8 cellular contexts compared by ENCODE assay signal in the genomic region with DNA sequence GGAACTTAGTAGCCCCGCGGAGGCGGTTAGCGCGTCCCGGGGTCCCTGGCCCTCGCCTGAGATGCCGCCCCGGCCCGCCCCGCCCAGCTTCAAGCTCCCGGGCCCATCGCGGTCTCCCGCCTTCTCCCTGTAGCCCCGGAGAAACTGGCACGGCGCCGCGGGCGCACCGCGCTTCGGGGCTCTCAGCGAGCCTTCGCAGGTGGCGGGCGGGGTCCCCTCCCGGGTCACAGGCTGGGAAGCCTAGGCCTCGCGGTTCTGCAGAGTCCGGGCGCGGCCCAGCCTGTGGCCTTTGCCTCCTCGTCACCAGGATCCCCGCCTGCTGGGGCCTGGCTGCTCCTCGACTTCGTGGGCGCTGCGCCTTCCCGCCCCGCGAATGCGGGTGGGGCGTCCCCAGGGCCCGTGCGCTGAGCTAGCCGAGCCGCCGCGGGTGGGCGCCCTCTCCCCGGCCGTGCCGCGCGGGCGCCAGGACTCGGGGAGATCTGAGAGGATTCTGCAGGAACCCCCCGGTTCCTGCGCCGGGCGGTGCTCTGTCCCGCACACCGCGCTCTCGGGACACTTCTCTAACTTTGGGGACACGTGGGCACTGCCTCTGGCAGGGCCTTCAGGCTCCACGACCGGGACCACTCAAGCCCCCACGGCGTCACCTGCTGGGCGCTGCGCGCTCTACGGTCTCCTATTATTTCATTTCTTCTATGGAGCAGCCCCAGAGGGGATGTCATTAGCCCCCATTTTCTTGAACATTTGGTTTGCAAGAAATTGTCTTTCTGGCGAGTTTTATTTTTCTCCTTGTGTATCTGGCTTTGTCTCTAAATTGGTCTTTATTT. TPM values are rescaled to one million over a fixed set of nuclear protein-coding genes. Genes with fewer than 3 reads are reported as not detected.
DNase-seq lines count a peak whose midpoint lies in the region; ATAC-seq and TF ChIP-seq lines count a peak whose summit lies in the region.

No MANE protein-coding gene starts in this region.

- peaks cover 18% of the 10 kb centered on the region for H3K27me3 Mint-ChIP-seq in activated CD8-positive, alpha-beta memory T cell treated with anti-CD3 and anti-CD28 coated beads, Interleukin-2, amount 10 ng/mL, durations not matched to agents 7 days and 5 days
- peaks cover 19 to 22% of the 10 kb centered on the region in 2 donors for H3K27me3 Mint-ChIP-seq in natural killer cell (ENCODE audit: low read depth in 2 of 2)

- H3K4me1 ChIP-seq in subcutaneous abdominal adipose tissue (ENCODE audit: control insufficient read depth in 5 of 5, insufficient read depth in 5 of 5, low read length in 5 of 5): peaks cover 0 to 53% (median 30%) of the 10 kb centered on the region in 5 donors

- intact Hi-C loops in natural killer cell (cut with micrococcal nuclease): no loop called here

- H3K27ac Mint-ChIP-seq in activated CD8-positive, alpha-beta memory T cell treated with anti-CD3 and anti-CD28 coated beads, Interleukin-2, amount 10 ng/mL, durations not matched to agents 7 days and 5 days: peak overlapping the region; percentile 83
- H3K27ac Mint-ChIP-seq in natural killer cell: peak overlapping the region; percentile 54 to 55

- H3K9me3 ChIP-seq in subcutaneous abdominal adipose tissue (ENCODE audit: control insufficient read depth in 5 of 5, low read length in 5 of 5): no peaks in the 10 kb centered on the region

- H3K36me3 ChIP-seq in subcutaneous abdominal adipose tissue (ENCODE audit: control insufficient read depth in 5 of 5, insufficient read depth in 5 of 5, low read length in 5 of 5): no peaks in the 10 kb centered on the region

- CTCF ChIA-PET in activated CD8-positive, alpha-beta memory T cell treated with anti-CD3 and anti-CD28 coated beads, Interleukin-2, amount 10 ng/mL, durations not matched to agents 7 days and 5 days (lab: Charles Lee): interaction anchor here (1.1 to 9.1 kb wide), 35 partner anchors 9 to 439 kb away, joined by 3 to 79 read pairs (median 5); a partner anchor contains a TSS

- TF ChIP-seq CTCF in natural killer cell (IDR thresholded peaks at IDR 0.05): peak; percentile 57

- H3K36me3 Mint-ChIP-seq in activated CD8-positive, alpha-beta memory T cell treated with anti-CD3 and anti-CD28 coated beads, Interleukin-2, amount 10 ng/mL, durations not matched to agents 7 days and 5 days: peaks cover 4% of the 10 kb centered on the region
- H3K36me3 Mint-ChIP-seq in natural killer cell: no peaks in the 10 kb centered on the region

- peak; percentile 37 for ATAC-seq in HG02943 (IDR thresholded peaks at IDR 0.05; ENCODE audit: low read depth, unreplicated experiment)
- ATAC-seq in activated CD8-positive, alpha-beta memory T cell treated with anti-CD3 and anti-CD28 coated beads, Interleukin-2, amount 10 ng/mL, durations not matched to agents 7 days and 5 days: peak; percentile 28
- ATAC-seq in esophagus mucosa: peak; percentile 70
- ATAC-seq in natural killer cell: peak; percentile 61 to 75 (median 75)

- peaks cover 0 to 20% (median 8%) of the 10 kb centered on the region in 5 donors for H3K27me3 ChIP-seq in subcutaneous abdominal adipose tissue (ENCODE audit: control insufficient read depth in 5 of 5, insufficient read depth in 4 of 5, low read length in 5 of 5)

- H3K4me3 ChIP-seq in subcutaneous abdominal adipose tissue (ENCODE audit: low read depth in 1 of 5, low read length in 5 of 5): peak overlapping the region in 4 of 5 donors; percentile 62 to 75 (median 70)

- peak overlapping the region; percentile 30 for H3K27ac ChIP-seq in subcutaneous abdominal adipose tissue (ENCODE audit: low read depth, low read length)

- peaks cover 45% of the 10 kb centered on the region for H3K4me1 Mint-ChIP-seq in activated CD8-positive, alpha-beta memory T cell treated with anti-CD3 and anti-CD28 coated beads, Interleukin-2, amount 10 ng/mL, durations not matched to agents 7 days and 5 days
- peaks cover 21 to 32% of the 10 kb centered on the region in 2 donors for H3K4me1 Mint-ChIP-seq in natural killer cell

- no peaks in the 10 kb centered on the region for H3K9me3 Mint-ChIP-seq in activated CD8-positive, alpha-beta memory T cell treated with anti-CD3 and anti-CD28 coated beads, Interleukin-2, amount 10 ng/mL, durations not matched to agents 7 days and 5 days (ENCODE audit: low read depth)
- H3K9me3 Mint-ChIP-seq in natural killer cell: no peaks in the 10 kb centered on the region

- peak overlapping the region in 2 of 5 donors; percentile 24 to 41 for H3K9ac ChIP-seq in subcutaneous abdominal adipose tissue (ENCODE audit: low read length in 5 of 5)

- H3K4me3 Mint-ChIP-seq in activated CD8-positive, alpha-beta memory T cell treated with anti-CD3 and anti-CD28 coated beads, Interleukin-2, amount 10 ng/mL, durations not matched to agents 7 days and 5 days: peak overlapping the region; percentile 75
- peak overlapping the region; percentile 91 for H3K4me3 Mint-ChIP-seq in natural killer cell

- peak; percentile 22 for DNase-seq in SKM-1 treated with dmso at 0.1 percent for 144 hours (lab: John Stamatoyannopoulos, UW; ENCODE audit: unreplicated experiment)
- DNase-seq in SKM-1 (lab: John Stamatoyannopoulos, UW; ENCODE audit: unreplicated experiment): no peak
- DNase-seq in NCI-H460 (ENCODE audit: extremely low read depth, low read depth): peak; percentile 44
- peak; percentile 83 for DNase-seq in activated CD8-positive, alpha-beta memory T cell treated with anti-CD3 and anti-CD28 coated beads, Interleukin-2, amount 10 ng/mL, durations not matched to agents 7 days and 5 days
- DNase-seq in natural killer cell: peak; percentile 44

RNA-seq across cellular contexts. Expression of a gene that starts 0.7 kb away (rescaled TPM):
- 39.1 and 43.6 TPM in 2 replicates for total RNA-seq in NCI-H460 (2014; rRNA removed; shearing (Covaris generic))
- 51.1 and 57.5 TPM in 2 replicates for polyA plus RNA-seq in NCI-H460 (2014; cell fraction: nucleus; rRNA removed)
- 100 to 1,000 TPM; 103 to 113 TPM for total RNA-seq in activated CD8-positive, alpha-beta memory T cell treated with anti-CD3 and anti-CD28 coated beads, Interleukin-2, amount 10 ng/mL, durations not matched to agents 7 days and 5 days
- total RNA-seq in esophagus mucosa (33.9 TPM), natural killer cell (10 to 100 TPM; 13.5 to 25.7 (median 21.4) TPM)

RNA-seq across cellular contexts. Expression of a gene that starts 53.6 kb away (rescaled TPM):
- 67.4 and 81.3 TPM in 2 replicates for total RNA-seq in NCI-H460 (2014; rRNA removed; shearing (Covaris generic))
- polyA plus RNA-seq in NCI-H460 (2014; cell fraction: nucleus; rRNA removed): 160 and 161 TPM in 2 replicates
- total RNA-seq in activated CD8-positive, alpha-beta memory T cell treated with anti-CD3 and anti-CD28 coated beads, Interleukin-2, amount 10 ng/mL, durations not matched to agents 7 days and 5 days: 100 to 1,000 TPM; 181 to 191 TPM
- total RNA-seq in esophagus mucosa: 90.8 TPM
- 100 to 1,000 TPM; 195 to 227 (median 213) TPM for total RNA-seq in natural killer cell
